ENCODE assay signal across 20 cellular contexts in genomic region chr12:1566449-1567135, GRCh38. TPM values are rescaled to one million over a fixed set of nuclear protein-coding genes. Genes with fewer than 3 reads are reported as not detected.
DNase-seq lines count a peak whose midpoint lies in the region; ATAC-seq and TF ChIP-seq lines count a peak whose summit lies in the region.
"Had no signal": no experiment of that assay in that cellular context is flagged by ENCODE, and none has a peak within 500 bp of the region (broad histone marks: within the 10 kb centered on the region; RNA-seq: fewer than 3 reads in every experiment).

No MANE protein-coding gene starts in this region.

- DNase-seq in H7 (peak; percentile 55), NT2/D1 (ENCODE audit: low read depth, low spot score) (no peak), iPS-NIHi11 (ENCODE audit: low spot score) (peak; percentile 44), trophoblast cell (peak; percentile 39 to 55), MG63 (no peak), vagina (ENCODE audit: extremely low spot score in 2 of 2) (no peak), AML-193 (lab: John Stamatoyannopoulos, UW) (no peak)
- DNase-seq: Calu3; CD4-positive, alpha-beta T cell; DMS53; GDM1; GM23248; IMR-90; NCI-H187 treated with DMSO at 0.1 percent for 48 hours; NCI-H2171; NCI-H446; PC-3; SJCRH30 had no signal

- H2BK120ac ChIP-seq in trophoblast cell (ENCODE audit: insufficient read depth, low read length, poor library complexity), result no peak overlapping the region

- H3K27me3 ChIP-seq in H7 (ENCODE audit: control insufficient read depth, insufficient read depth, low read length) (no peaks in the 10 kb centered on the region), NT2/D1 (ENCODE audit: insufficient read depth, insufficient read length) (peaks cover 6% of the 10 kb centered on the region), trophoblast cell (ENCODE audit: insufficient read depth, low read length) (no peaks in the 10 kb centered on the region), MG63 (no peaks in the 10 kb centered on the region), vagina (no peaks in the 10 kb centered on the region)
- H3K27me3 ChIP-seq: SJCRH30 had no signal

- no peaks in the 10 kb centered on the region for H3K79me2 ChIP-seq in trophoblast cell (ENCODE audit: control insufficient read depth, insufficient read depth, low read length, poor library complexity)

- H3K4ac ChIP-seq in trophoblast cell (ENCODE audit: low read depth, low read length), result no peak overlapping the region

- H2BK12ac ChIP-seq in trophoblast cell (ENCODE audit: low read length), result no peak overlapping the region

- no peak overlapping the region for H2BK5ac ChIP-seq in trophoblast cell (ENCODE audit: low read depth, low read length, poor library complexity)

- intact Hi-C loops in vagina (cut with DNase I), result no loop called here

- no peak overlapping the region for H4K91ac ChIP-seq in trophoblast cell (ENCODE audit: low read depth, low read length)

- H2AFZ ChIP-seq in trophoblast cell (ENCODE audit: insufficient read depth, low read length, poor library complexity), result no peak overlapping the region
- H2AFZ ChIP-seq: GM23248 had no signal

- H3K23ac ChIP-seq in trophoblast cell (ENCODE audit: low read length), result no peak overlapping the region

- H3K4me3 ChIP-seq in H7 (ENCODE audit: insufficient read depth, low read depth, low read length) (no peak overlapping the region), NT2/D1 (ENCODE audit: insufficient read length, low read depth) (no peak overlapping the region), trophoblast cell (ENCODE audit: low read depth, low read length) (no peak overlapping the region), MG63 (no peak overlapping the region), vagina (no peak overlapping the region)
- H3K4me3 ChIP-seq: GM12878, GM23248, SJCRH30 had no signal

- WGBS in trophoblast cell (ENCODE audit: extremely low coverage, insufficient coverage, insufficient read length), result no CpG with 5 or more reads among the region's 24 CpGs

- no peak overlapping the region for H2AK5ac ChIP-seq in trophoblast cell (ENCODE audit: low read length)

- peaks cover 4% of the 10 kb centered on the region for H3K4me1 ChIP-seq in NT2/D1 (ENCODE audit: insufficient read depth, insufficient read length)
- peaks cover 2 to 4% of the 10 kb centered on the region in 2 experiments for H3K4me1 ChIP-seq in trophoblast cell (ENCODE audit: control insufficient read depth in 1 of 2, insufficient read depth in 2 of 2, low read length in 2 of 2)
- H3K4me1 ChIP-seq in vagina, result no peaks in the 10 kb centered on the region
- H3K4me1 ChIP-seq: SJCRH30 had no signal

- H4K8ac ChIP-seq in trophoblast cell (ENCODE audit: low read depth, low read length), result no peak overlapping the region

- H3K9ac ChIP-seq in NT2/D1 (ENCODE audit: insufficient read length, low read depth) (peak overlapping the region; percentile 39), trophoblast cell (ENCODE audit: low read length) (no peak overlapping the region)
- H3K9ac ChIP-seq: GM23248 had no signal

- H4K12ac ChIP-seq in trophoblast cell (ENCODE audit: low read depth, low read length), result no peak overlapping the region

- H3K79me1 ChIP-seq in trophoblast cell (ENCODE audit: low read length), result no peaks in the 10 kb centered on the region

- H3K14ac ChIP-seq in trophoblast cell (ENCODE audit: low read length), result no peak overlapping the region

- no peak overlapping the region for H3K18ac ChIP-seq in trophoblast cell (ENCODE audit: low read length)

- no peak for TF ChIP-seq POLR2A in vagina (IDR thresholded peaks at IDR 0.05)

- no peak overlapping the region for H3K27ac ChIP-seq in trophoblast cell (ENCODE audit: low read depth, low read length)
- no peak overlapping the region for H3K27ac ChIP-seq in vagina
- H3K27ac ChIP-seq: GM23248, SJCRH30 had no signal

- no peak for TF ChIP-seq CTCF in vagina (IDR thresholded peaks at IDR 0.05)

- no peak for ATAC-seq in HG02642 (IDR thresholded peaks at IDR 0.05; ENCODE audit: poor library complexity, unreplicated experiment)
- ATAC-seq: GM12878, PC-3 had no signal

- H3K36me3 ChIP-seq in H7 (replicated peaks; ENCODE audit: control insufficient read depth, insufficient read depth, low read length), result no peaks in the 10 kb centered on the region
- no peaks in the 10 kb centered on the region for H3K36me3 ChIP-seq in NT2/D1 (ENCODE audit: insufficient read depth, insufficient read length, low read length)
- no peaks in the 10 kb centered on the region for H3K36me3 ChIP-seq in trophoblast cell (ENCODE audit: control insufficient read depth in 1 of 2, insufficient read depth in 2 of 2, low read length in 2 of 2)
- peaks cover 81% of the 10 kb centered on the region for H3K36me3 ChIP-seq in MG63
- no peaks in the 10 kb centered on the region for H3K36me3 ChIP-seq in vagina
- H3K36me3 ChIP-seq: SJCRH30 had no signal

- H3K4me2 ChIP-seq in trophoblast cell (ENCODE audit: low read length), result no peak overlapping the region

- H3K9me3 ChIP-seq in NT2/D1 (ENCODE audit: insufficient read depth, low read length), result no peaks in the 10 kb centered on the region
- H3K9me3 ChIP-seq in trophoblast cell (ENCODE audit: insufficient read depth, low read depth, low read length), result no peaks in the 10 kb centered on the region
- H3K9me3 ChIP-seq in MG63, result no peaks in the 10 kb centered on the region
- H3K9me3 ChIP-seq in vagina, result no peaks in the 10 kb centered on the region
- H3K9me3 ChIP-seq: SJCRH30 had no signal

RNA-seq across cellular contexts. Expression of gene FBXL14, which starts 27.8 kb away (rescaled TPM):
- 20.8 and 21.4 TPM in 2 replicates for total RNA-seq in H7 (2014; rRNA removed; shearing (Covaris generic))
- 3.3 and 3.9 TPM in 2 replicates for polyA plus RNA-seq in trophoblast cell (2013)
- 9.1 and 11.9 TPM in 2 replicates for total RNA-seq in MG63 (2014; rRNA removed; shearing (Covaris generic); ENCODE audit: low replicate concordance)
- total RNA-seq in vagina, result 15.2 TPM

Comparison
In these comparisons a context has a peak if more than half of its experiments do, and no peak if none do; other contexts are left out.
1. DNase-seq: peak in H7 (single experiment), iPS-NIHi11 (single experiment) and trophoblast cell (2 of 2); none in NT2/D1 (single experiment), MG63 (single experiment), vagina (0 of 2) and AML-193 (0 of 2).